ENCODE assay signal across 8 cellular contexts in the genomic region with DNA sequence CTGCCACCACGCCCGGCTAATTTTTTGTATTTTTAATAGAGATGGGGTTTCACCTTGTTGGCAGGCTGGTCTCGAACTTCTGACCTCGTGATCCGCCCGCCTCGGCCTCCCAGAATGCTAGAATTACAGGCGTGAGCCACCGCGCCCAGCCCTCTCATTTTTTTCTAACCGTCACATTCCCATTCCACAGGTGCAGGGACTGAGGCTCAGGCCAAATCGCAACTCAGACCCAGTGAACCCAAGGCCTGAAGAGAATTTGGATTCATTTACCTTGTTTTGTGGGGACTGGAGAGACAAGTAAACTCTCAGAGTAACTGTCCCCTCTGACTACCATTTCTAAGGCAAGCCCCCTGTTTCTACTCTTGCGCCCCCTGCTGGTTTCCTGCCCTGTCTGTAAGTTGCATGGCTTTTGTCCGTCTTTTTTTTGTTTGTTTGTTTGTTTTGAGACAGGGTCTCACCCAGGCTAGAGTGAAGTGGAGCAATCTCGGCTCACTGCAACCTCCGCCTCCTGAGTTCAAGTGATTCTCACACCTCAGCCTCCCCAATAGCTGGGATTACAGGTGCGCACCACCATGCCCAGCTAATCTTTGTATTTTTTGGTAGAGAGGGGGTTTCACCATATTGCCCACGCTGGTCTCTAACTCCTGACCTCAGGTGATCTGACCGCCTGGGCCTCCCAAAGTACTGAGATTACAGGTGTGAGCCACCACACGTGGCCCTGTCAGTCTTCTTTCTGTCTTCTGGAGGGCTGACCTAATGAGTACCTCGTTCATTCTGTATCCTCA. TPM values are rescaled to one million over a fixed set of nuclear protein-coding genes. Genes with fewer than 3 reads are reported as not detected.
DNase-seq lines count a peak whose midpoint lies in the region; ATAC-seq and TF ChIP-seq lines count a peak whose summit lies in the region.

No MANE protein-coding gene starts in this region.

- TF ChIP-seq CTCF in HFFc6 (IDR thresholded peaks at IDR 0.05) = peak; percentile 95

- H3K27me3 Mint-ChIP-seq in HFFc6 (ENCODE audit: insufficient read depth) = no peaks in the 10 kb centered on the region; the same call in 1 of the 2 replicates
- H3K27me3 Mint-ChIP-seq in activated naive CD8-positive, alpha-beta T cell treated with anti-CD3 and anti-CD28 coated beads for 36 hours = no peaks in the 10 kb centered on the region

- intact Hi-C loops in right cardiac atrium (cut with DNase I) = no loop called here

- H3K27ac Mint-ChIP-seq in HFFc6 = peak overlapping the region; percentile 57
- H3K27ac Mint-ChIP-seq in activated naive CD8-positive, alpha-beta T cell treated with anti-CD3 and anti-CD28 coated beads for 36 hours = no peak overlapping the region

- H3K27me3 ChIP-seq in right cardiac atrium (ENCODE audit: control insufficient read depth, insufficient read depth) = no peaks in the 10 kb centered on the region

- peaks cover 3% of the 10 kb centered on the region for H3K4me1 ChIP-seq in right cardiac atrium (ENCODE audit: control insufficient read depth, insufficient read depth, low read length)

- H3K9me3 ChIP-seq in right cardiac atrium (ENCODE audit: control insufficient read depth, low read length) = no peaks in the 10 kb centered on the region

- peaks cover 9% of the 10 kb centered on the region; the same call in 1 of the 2 replicates for H3K36me3 Mint-ChIP-seq in HFFc6 (ENCODE audit: low read depth)
- H3K36me3 Mint-ChIP-seq in activated naive CD8-positive, alpha-beta T cell treated with anti-CD3 and anti-CD28 coated beads for 36 hours = peaks cover 17% of the 10 kb centered on the region

- DNase-seq in Ammon's horn (ENCODE audit: low spot score) (peak; percentile 62), HFFc6 (peak; percentile 49), T follicular helper cell (ENCODE audit: low read depth) (peak; percentile 69), right cardiac atrium (peak in 2 of 3 donors; percentile 70 to 89), mucosa of gallbladder (ENCODE audit: low spot score) (no peak), 8988T (no peak)
- peak; percentile 69 for DNase-seq in activated naive CD8-positive, alpha-beta T cell treated with anti-CD3 and anti-CD28 coated beads for 36 hours
- DNase-seq in stimulated activated CD4-positive, alpha-beta T cell treated with anti-CD3 and anti-CD28 coated beads, Interleukin-2, amount 100 ng/mL, for 24 hours = peak; percentile 87 to 88

- H3K4me3 ChIP-seq in right cardiac atrium (ENCODE audit: low read length) = no peak overlapping the region

- 87% methylated on average over 21 of the region's 21 CpGs for WGBS in right cardiac atrium

- no peak for ATAC-seq in right cardiac atrium

- H3K4me3 Mint-ChIP-seq in HFFc6 = peak overlapping the region; percentile 19; the same call in 1 of the 2 replicates
- no peak overlapping the region for H3K4me3 Mint-ChIP-seq in activated naive CD8-positive, alpha-beta T cell treated with anti-CD3 and anti-CD28 coated beads for 36 hours

- no peak overlapping the region for H3K27ac ChIP-seq in right cardiac atrium (ENCODE audit: low read length)

- H3K9me3 Mint-ChIP-seq in HFFc6 = no peaks in the 10 kb centered on the region
- no peaks in the 10 kb centered on the region for H3K9me3 Mint-ChIP-seq in activated naive CD8-positive, alpha-beta T cell treated with anti-CD3 and anti-CD28 coated beads for 36 hours

- H3K4me1 Mint-ChIP-seq in HFFc6 (ENCODE audit: low read depth) = peaks cover 22% of the 10 kb centered on the region
- H3K4me1 Mint-ChIP-seq in activated naive CD8-positive, alpha-beta T cell treated with anti-CD3 and anti-CD28 coated beads for 36 hours = peaks cover 21% of the 10 kb centered on the region

RNA-seq across cellular contexts. Expression of a gene that starts 2.3 kb away (rescaled TPM):
- 10 to 100 TPM; 53.6 to 60.8 (median 58.3) TPM for total RNA-seq in HFFc6 (2021; fragmentation: NEBNext Ultra II Directional; extraction: Animal tissue kit (Norgen Biotek cat#: 25700))
- 10 to 100 TPM; 54.9 to 57.9 TPM for total RNA-seq in activated naive CD8-positive, alpha-beta T cell treated with anti-CD3 and anti-CD28 coated beads for 36 hours
- total RNA-seq in right cardiac atrium = 10 to 100 TPM; 49.0 to 69.8 (median 54.7) TPM
- polyA plus RNA-seq in right cardiac atrium = 39.3 TPM
- total RNA-seq in mucosa of gallbladder = 83.9 TPM

RNA-seq across cellular contexts. Expression of a gene that starts 2.7 kb away (rescaled TPM):
- 10 to 100 TPM; 31.4 to 36.8 (median 33.2) TPM for total RNA-seq in HFFc6 (2021; fragmentation: NEBNext Ultra II Directional; extraction: Animal tissue kit (Norgen Biotek cat#: 25700))
- total RNA-seq in activated naive CD8-positive, alpha-beta T cell treated with anti-CD3 and anti-CD28 coated beads for 36 hours = 10 to 100 TPM; 17.3 to 18.8 TPM
- 10 to 100 TPM; 15.0 to 22.7 (median 21.0) TPM for total RNA-seq in right cardiac atrium
- 15.9 TPM for polyA plus RNA-seq in right cardiac atrium
- total RNA-seq in mucosa of gallbladder = 16.3 TPM

RNA-seq across cellular contexts. Expression of a gene that starts 31.6 kb away (rescaled TPM):
- total RNA-seq in HFFc6 (2021; fragmentation: NEBNext Ultra II Directional; extraction: Animal tissue kit (Norgen Biotek cat#: 25700)) = 10 to 100 TPM; 35.3 to 42.2 (median 38.4) TPM
- total RNA-seq in activated naive CD8-positive, alpha-beta T cell treated with anti-CD3 and anti-CD28 coated beads for 36 hours = 10 to 100 TPM; 68.6 to 76.2 TPM
- 10 to 100 TPM; 14.2 to 16.6 (median 14.8) TPM for total RNA-seq in right cardiac atrium
- 11.3 TPM for polyA plus RNA-seq in right cardiac atrium
- total RNA-seq in mucosa of gallbladder = 61.5 TPM

RNA-seq across cellular contexts. Expression of a gene that starts 39.9 kb away (rescaled TPM):
- total RNA-seq in HFFc6 (2021; fragmentation: NEBNext Ultra II Directional; extraction: Animal tissue kit (Norgen Biotek cat#: 25700)) = 100 to 1,000 TPM; 263 to 310 (median 281) TPM
- total RNA-seq in activated naive CD8-positive, alpha-beta T cell treated with anti-CD3 and anti-CD28 coated beads for 36 hours = 100 to 1,000 TPM; 299 to 309 TPM
- total RNA-seq in right cardiac atrium = 10 to 100 TPM; 16.9 to 45.6 (median 24.7) TPM
- polyA plus RNA-seq in right cardiac atrium = 15.9 TPM
- 105 TPM for total RNA-seq in mucosa of gallbladder

Comparison
In these comparisons a context has a peak if more than half of its experiments do, and no peak if none do; other contexts are left out.
1. DNase-seq: peak in Ammon's horn (single experiment), HFFc6 (single experiment), T follicular helper cell (single experiment), activated naive CD8-positive, alpha-beta T cell treated with anti-CD3 and anti-CD28 coated beads for 36 hours (single experiment), right cardiac atrium (2 of 3) and stimulated activated CD4-positive, alpha-beta T cell treated with anti-CD3 and anti-CD28 coated beads, Interleukin-2, amount 100 ng/mL, for 24 hours (2 of 2); none in mucosa of gallbladder (single experiment) and 8988T (single experiment).